ENCODE assay signal across 10 cellular contexts in genomic region chr10:97584060-97584797, GRCh38. TPM values are rescaled to one million over a fixed set of nuclear protein-coding genes. Genes with fewer than 3 reads are reported as not detected.
DNase-seq lines count a peak whose midpoint lies in the region; ATAC-seq, FAIRE-seq and TF ChIP-seq lines count a peak whose summit lies in the region.
"Had no signal": no experiment of that assay in that cellular context is flagged by ENCODE, and none has a peak within 500 bp of the region (broad histone marks: within the 10 kb centered on the region; RNA-seq: fewer than 3 reads in every experiment).

Gene HOGA1 (plus strand): TSS chr10:97584389. CDS start chr10:97584704, 315 bp downstream.

- H3K4me2 ChIP-seq in fibroblast of lung (ENCODE audit: extremely low read depth, insufficient read depth, low read length), result peak within 1 kb of the TSS; percentile 5
- no peak within 1 kb of the TSS for H3K4me2 ChIP-seq in neural progenitor cell

- H2AFZ ChIP-seq in fibroblast of lung (ENCODE audit: low read length) (peak within 1 kb of the TSS; percentile 55), neural progenitor cell (replicated peaks) (peak within 1 kb of the TSS; percentile 73)

- no peak within 1 kb of the TSS for H3K9ac ChIP-seq in fibroblast of lung (ENCODE audit: insufficient read depth, low read length)
- no peak within 1 kb of the TSS for H3K9ac ChIP-seq in neural progenitor cell

- H3K4me3 ChIP-seq in fibroblast of lung (replicated peaks in 1 of 4; ENCODE audit: control extremely low read depth in 1 of 4, insufficient read depth in 1 of 4, low read depth in 3 of 4, low read length in 4 of 4) (no peak within 1 kb of the TSS), neural progenitor cell (no peak within 1 kb of the TSS)
- H3K4me3 ChIP-seq: skin epidermis had no signal

- H3K9me3 Mint-ChIP-seq in neural progenitor cell, result no peaks in the 10 kb centered on the region

- H3K4me1 Mint-ChIP-seq in neural progenitor cell, result peaks cover 14% of the 10 kb centered on the region

- DNase-seq in NCI-H2227 (lab: John Stamatoyannopoulos, UW; ENCODE audit: unreplicated experiment) (peak; percentile 1), NCI-H2227 treated with DMSO at 0.1 percent for 48 hours (lab: John Stamatoyannopoulos, UW) (no peak), RCC 7860 (ENCODE audit: low spot score) (peak; percentile 96), fibroblast of lung (ENCODE audit: low read depth in 2 of 2) (peak; percentile 61 to 72), neural progenitor cell (ENCODE audit: low spot score) (peak; percentile 36), NCI-H2029 treated with DMSO at 0.1 percent for 48 hours (lab: John Stamatoyannopoulos, UW) (no peak)
- DNase-seq in activated CD8-positive, alpha-beta memory T cell treated with anti-CD3 and anti-CD28 coated beads for 24 hours, result no peak

- H3K9me3 ChIP-seq in fibroblast of lung (ENCODE audit: control insufficient read depth, insufficient read depth, low read depth, low read length) (no peaks in the 10 kb centered on the region), neural progenitor cell (ENCODE audit: low read depth) (no peaks in the 10 kb centered on the region)

- H3F3A ChIP-seq in neural progenitor cell (ENCODE audit: low read depth), result no peaks in the 10 kb centered on the region

- H3K79me2 ChIP-seq in fibroblast of lung (ENCODE audit: control insufficient read depth, insufficient read depth, low read length) (no peaks in the 10 kb centered on the region), neural progenitor cell (ENCODE audit: low read depth) (no peaks in the 10 kb centered on the region)

- TF ChIP-seq CTCF in fibroblast of lung (conservative IDR thresholded peaks at IDR 0.05 in 1 of 2, IDR thresholded peaks at IDR 0.05 in 1 of 2; ENCODE audit: low read depth in 1 of 2, low read length in 2 of 2), result no peak
- no peak for TF ChIP-seq CTCF in neural progenitor cell (IDR thresholded peaks at IDR 0.05)

- no peaks in the 10 kb centered on the region for H3K36me3 ChIP-seq in fibroblast of lung (ENCODE audit: control insufficient read depth, insufficient read depth, low read length)
- H3K36me3 ChIP-seq in neural progenitor cell, result no peaks in the 10 kb centered on the region

- FAIRE-seq in RCC 7860 (lab: Jason Lieb, UNC), result peak; percentile 95

- no peak for ATAC-seq in GM21360 (IDR thresholded peaks at IDR 0.05; ENCODE audit: unreplicated experiment)

- H3K27me3 ChIP-seq in fibroblast of lung (ENCODE audit: control insufficient read depth, insufficient read depth, low read length) (no peaks in the 10 kb centered on the region), neural progenitor cell (no peaks in the 10 kb centered on the region)

- H3K27me3 Mint-ChIP-seq in neural progenitor cell (ENCODE audit: insufficient read depth, low read depth), result peaks cover 5% of the 10 kb centered on the region

- no peak within 1 kb of the TSS for H3K27ac ChIP-seq in fibroblast of lung (ENCODE audit: insufficient read depth, low read length)
- no peak within 1 kb of the TSS for H3K27ac ChIP-seq in neural progenitor cell

- H3K36me3 Mint-ChIP-seq in neural progenitor cell, result no peaks in the 10 kb centered on the region

- no peak within 1 kb of the TSS for H3K27ac Mint-ChIP-seq in neural progenitor cell

- H4K20me1 ChIP-seq in fibroblast of lung (ENCODE audit: control insufficient read depth, extremely low read depth, insufficient read depth, low read length), result no peaks in the 10 kb centered on the region
- H4K20me1 ChIP-seq in neural progenitor cell (ENCODE audit: low read depth), result no peaks in the 10 kb centered on the region

- H3K4me1 ChIP-seq in fibroblast of lung (ENCODE audit: control insufficient read depth, extremely low read depth, insufficient read depth, low read length) (peaks cover 3% of the 10 kb centered on the region), neural progenitor cell (no peaks in the 10 kb centered on the region)

- H3K4me3 Mint-ChIP-seq in neural progenitor cell, result no peak within 1 kb of the TSS

RNA-seq across cellular contexts. Expression of gene HOGA1, which starts in this region (rescaled TPM):
- total RNA-seq in fibroblast of lung, result 1.0 and 1.5 TPM in 2 replicates
- polyA plus RNA-seq in fibroblast of lung, result 0.58 and 0.79 TPM in 2 replicates
- polyA plus RNA-seq in fibroblast of lung (2012), result 0.52 and 0.84 TPM in 2 replicates
- 0.11 and 1.6 TPM in 2 replicates for polyA minus RNA-seq in fibroblast of lung (ENCODE audit: low replicate concordance)
- total RNA-seq in neural progenitor cell (ENCODE audit: low replicate concordance), result 0.17 and 1.2 TPM in 2 replicates
- total RNA-seq: T-helper 1 cell treated with Interleukin-12 subunit alpha and Interleukin-12 subunit beta and Interleukin-4 antibody, amounts not matched to agents 30 ng/mL and 1 ng/mL, for 36 hours had no signal

Comparison
In these comparisons a context has a peak if more than half of its experiments do, and no peak if none do; other contexts are left out.
1. DNase-seq: peak in NCI-H2227 (single experiment), RCC 7860 (single experiment), fibroblast of lung (2 of 2) and neural progenitor cell (single experiment); none in NCI-H2227 treated with DMSO at 0.1 percent for 48 hours (single experiment), activated CD8-positive, alpha-beta memory T cell treated with anti-CD3 and anti-CD28 coated beads for 24 hours (single experiment) and NCI-H2029 treated with DMSO at 0.1 percent for 48 hours (single experiment).